In the genomic region with DNA sequence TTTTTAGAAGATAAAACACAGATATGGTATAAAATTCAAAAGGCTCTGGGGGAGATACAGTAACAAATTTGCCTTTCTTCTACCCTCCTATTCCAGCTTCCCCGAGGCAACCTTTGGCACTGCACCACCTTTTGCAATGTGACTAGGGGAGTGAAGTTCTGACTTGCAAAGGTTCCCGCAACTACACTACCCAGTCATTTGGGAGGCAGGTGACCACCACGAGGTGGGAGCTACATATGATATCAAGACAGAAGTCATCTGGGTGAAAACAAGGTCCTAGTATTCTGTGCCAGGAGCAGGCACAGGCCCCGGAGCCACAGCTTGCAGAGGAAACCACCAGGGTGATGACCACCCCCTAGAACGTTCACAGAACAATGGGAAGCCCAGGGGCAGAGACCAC, we compare ENCODE assay signal across 20 cellular contexts.
DNase-seq lines count a peak whose midpoint lies in the region; ATAC-seq and TF ChIP-seq lines count a peak whose summit lies in the region.
"Had no signal": no experiment of that assay in that cellular context is flagged by ENCODE, and none has a peak within 500 bp of the region (broad histone marks: within the 10 kb centered on the region; RNA-seq: fewer than 3 reads in every experiment).

No MANE protein-coding gene starts in this region.

- no peak for ATAC-seq in left ventricle myocardium superior
- ATAC-seq in GM19395 (IDR thresholded peaks at IDR 0.05; ENCODE audit: unreplicated experiment): no peak
- ATAC-seq: activated CD8-positive, alpha-beta memory T cell treated with anti-CD3 and anti-CD28 coated beads, Interleukin-2, amount 10 ng/mL, durations not matched to agents 7 days and 5 days; foreskin keratinocyte had no signal

- H2AFZ ChIP-seq in osteoblast (ENCODE audit: low read length): no peak overlapping the region

- H3K27ac ChIP-seq in left ventricle myocardium inferior (replicated peaks) (peak overlapping the region; percentile 67), caudate nucleus (ENCODE audit: low read depth, low read length) (peak overlapping the region; percentile 18), osteoblast (ENCODE audit: low read depth, low read length) (peak overlapping the region; percentile 80), tibial artery (peak overlapping the region; percentile 89 to 91), suprapubic skin (no peak overlapping the region)
- H3K27ac ChIP-seq: foreskin keratinocyte, WERI-Rb-1 had no signal

- H3K4me3 ChIP-seq in left ventricle myocardium inferior (no peak overlapping the region), osteoblast (ENCODE audit: insufficient read depth, low read length) (no peak overlapping the region), tibial artery (no peak overlapping the region), suprapubic skin (no peak overlapping the region)
- H3K4me3 ChIP-seq: uterus had no signal

- intact Hi-C loops in left ventricle myocardium inferior (cut with micrococcal nuclease): no loop called here
- intact Hi-C loops in left ventricle myocardium superior (cut with micrococcal nuclease): no loop called here
- intact Hi-C loops in tibial artery (cut with DNase I; ENCODE audit: low total_unique reads): loop anchor here (10.0 kb wide), 2 partner anchors 50 to 150 kb away; no protein-coding TSS in a partner anchor

- peaks cover 19% of the 10 kb centered on the region for H3K36me3 ChIP-seq in left ventricle myocardium inferior
- H3K36me3 ChIP-seq in osteoblast (ENCODE audit: insufficient read depth, low read length): no peaks in the 10 kb centered on the region
- no peaks in the 10 kb centered on the region for H3K36me3 ChIP-seq in tibial artery
- peaks cover 13% of the 10 kb centered on the region for H3K36me3 ChIP-seq in suprapubic skin
- H3K36me3 ChIP-seq: uterus had no signal

- TF ChIP-seq EP300 in suprapubic skin (IDR thresholded peaks at IDR 0.05): no peak

- no peaks in the 10 kb centered on the region for H4K20me1 ChIP-seq in osteoblast (ENCODE audit: insufficient read depth, low read length)

- no peaks in the 10 kb centered on the region for H3K79me2 ChIP-seq in osteoblast (ENCODE audit: insufficient read depth, low read length)

- no peak for TF ChIP-seq POLR2A in suprapubic skin (IDR thresholded peaks at IDR 0.05)

- no peak for DNase-seq in left ventricle myocardium inferior
- no peak for DNase-seq in left ventricle myocardium superior
- DNase-seq in caudate nucleus (lab: John Stamatoyannopoulos, UW): no peak
- no peak for DNase-seq in osteoblast (ENCODE audit: insufficient read length, low spot score, missing footprints)
- no peak for DNase-seq in tibial artery
- DNase-seq in EL: no peak
- DNase-seq in suprapubic skin (ENCODE audit: low spot score in 2 of 2): no peak
- DNase-seq: activated CD4-positive, alpha-beta T cell treated with anti-CD3 and anti-CD28 coated beads, Interleukin-2, amount 10 ng/mL, durations not matched to agents 24 days and 14 days; activated CD8-positive, alpha-beta memory T cell treated with anti-CD3 and anti-CD28 coated beads, Interleukin-2, amount 10 ng/mL, durations not matched to agents 7 days and 5 days; activated naive CD4-positive, alpha-beta T cell treated with anti-CD3 and anti-CD28 coated beads, Interleukin-2, amount 50 U/mL, for 16 hours; Calu3; effector CD4-positive, alpha-beta T cell; foreskin keratinocyte; NCI-H187 treated with DMSO at 0.1 percent for 48 hours; NCI-H748 treated with DMSO at 0.1 percent for 48 hours; RPMI8226; stimulated activated CD8-positive, alpha-beta memory T cell treated with anti-CD3 and anti-CD28 coated beads, Interleukin-4, amount 100 ng/mL, for 48 hours; uterus; WERI-Rb-1 had no signal

- 74% methylated on average over 5 of the region's 5 CpGs for WGBS in suprapubic skin

- TF ChIP-seq CTCF in left ventricle myocardium inferior (IDR thresholded peaks at IDR 0.05; ENCODE audit: borderline replicate concordance) (no peak), osteoblast (IDR thresholded peaks at IDR 0.05; ENCODE audit: extremely low read depth, low read depth, low read length) (no peak), tibial artery (IDR thresholded peaks at IDR 0.05) (no peak), suprapubic skin (IDR thresholded peaks at IDR 0.05) (no peak)

- peaks cover 45% of the 10 kb centered on the region for H3K4me1 ChIP-seq in left ventricle myocardium inferior
- peaks cover 38% of the 10 kb centered on the region for H3K4me1 ChIP-seq in osteoblast (ENCODE audit: insufficient read depth, low read length)
- peaks cover 3 to 60% (median 32%) of the 10 kb centered on the region in 4 donors for H3K4me1 ChIP-seq in tibial artery
- H3K4me1 ChIP-seq in suprapubic skin: peaks cover 14% of the 10 kb centered on the region
- H3K4me1 ChIP-seq: uterus had no signal

- H3K4me2 ChIP-seq in osteoblast (ENCODE audit: insufficient read depth, low read length): no peak overlapping the region

- H3K27me3 ChIP-seq in left ventricle myocardium inferior (ENCODE audit: low read depth) (no peaks in the 10 kb centered on the region), osteoblast (ENCODE audit: insufficient read depth, low read length) (no peaks in the 10 kb centered on the region), tibial artery (no peaks in the 10 kb centered on the region), suprapubic skin (no peaks in the 10 kb centered on the region)
- H3K27me3 ChIP-seq: foreskin keratinocyte, uterus had no signal

- H3K9me3 ChIP-seq in left ventricle myocardium inferior (replicated peaks) (peaks cover 3% of the 10 kb centered on the region), osteoblast (ENCODE audit: low read depth, low read length) (no peaks in the 10 kb centered on the region), tibial artery (no peaks in the 10 kb centered on the region), suprapubic skin (no peaks in the 10 kb centered on the region)
- H3K9me3 ChIP-seq: uterus had no signal
